8 cellular contexts compared by ENCODE assay signal in the genomic region with DNA sequence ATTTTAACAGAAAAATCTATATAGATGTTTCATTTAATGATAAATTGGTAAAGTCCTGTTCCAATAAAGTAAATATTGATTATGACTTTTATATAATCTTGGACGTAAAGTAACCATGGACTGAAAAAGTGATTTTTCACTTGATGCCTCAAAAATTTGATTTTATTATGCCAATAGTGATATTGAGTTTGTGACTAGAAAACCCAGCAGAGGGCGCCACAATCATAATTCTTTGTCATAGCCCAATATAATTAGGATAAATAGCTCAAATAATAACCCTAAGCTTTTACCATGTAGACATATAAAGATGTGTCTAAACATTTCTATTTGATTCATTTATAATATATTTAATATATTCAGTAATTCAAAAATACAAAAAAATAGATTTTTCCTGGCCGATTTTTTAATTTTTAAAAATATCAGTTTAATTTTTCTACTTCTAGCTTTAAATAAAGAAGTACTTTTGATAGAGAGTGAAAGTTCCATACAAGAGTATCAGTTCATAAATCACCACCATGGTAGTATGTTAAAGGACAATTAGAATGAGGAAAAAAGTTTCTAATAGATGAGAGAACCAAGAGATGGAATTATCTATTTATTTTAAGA. TPM values are rescaled to one million over a fixed set of nuclear protein-coding genes. Genes with fewer than 3 reads are reported as not detected.
A peak's percentile ranks its signal among the peaks of the same experiment; 100 is the strongest.
DNase-seq lines count a peak whose midpoint lies in the region; ATAC-seq, FAIRE-seq and TF ChIP-seq lines count a peak whose summit lies in the region.

No MANE protein-coding gene starts in this region.

- H3K4me1 ChIP-seq in CD4-positive, CD25-positive, alpha-beta regulatory T cell (ENCODE audit: control insufficient read depth, insufficient read depth, low read length, poor library complexity, severe bottlenecking) = no peaks in the 10 kb centered on the region
- H3K4me1 ChIP-seq in adrenal gland (replicated peaks in 1 of 2) = no peaks in the 10 kb centered on the region

- no peaks in the 10 kb centered on the region for H3K27me3 Mint-ChIP-seq in CD4-positive, CD25-positive, alpha-beta regulatory T cell
- H3K27me3 Mint-ChIP-seq in immature natural killer cell (ENCODE audit: low read depth in 3 of 3) = no peaks in the 10 kb centered on the region

- intact Hi-C loops in adrenal gland (cut with DNase I) = loop anchor here in 1 of 2 donors (5.0 kb wide), 1 partner anchor 565 kb away; no protein-coding TSS in a partner anchor

- TF ChIP-seq POLR2A in adrenal gland (IDR thresholded peaks at IDR 0.05) = no peak

- H3K27ac ChIP-seq in CD4-positive, CD25-positive, alpha-beta regulatory T cell (ENCODE audit: insufficient read depth, low read length, poor library complexity, severe bottlenecking) = no peak overlapping the region
- H3K27ac ChIP-seq in adrenal gland = no peak overlapping the region

- no peaks in the 10 kb centered on the region for H3K27me3 ChIP-seq in CD4-positive, CD25-positive, alpha-beta regulatory T cell (ENCODE audit: control insufficient read depth, insufficient read depth, low read length)
- no peaks in the 10 kb centered on the region for H3K27me3 ChIP-seq in adrenal gland

- FAIRE-seq in RCC 7860 (lab: Jason Lieb, UNC) = peak; percentile 82

- no peak overlapping the region for H3K27ac Mint-ChIP-seq in CD4-positive, CD25-positive, alpha-beta regulatory T cell
- no peak overlapping the region for H3K27ac Mint-ChIP-seq in immature natural killer cell

- 40 to 46% (median 43%) methylated on average over 3 of the region's 3 CpGs for WGBS in adrenal gland, 4 donors

- no peaks in the 10 kb centered on the region for H3K9me3 Mint-ChIP-seq in CD4-positive, CD25-positive, alpha-beta regulatory T cell
- H3K9me3 Mint-ChIP-seq in immature natural killer cell = no peaks in the 10 kb centered on the region

- no peak overlapping the region for H3K4me3 Mint-ChIP-seq in CD4-positive, CD25-positive, alpha-beta regulatory T cell
- H3K4me3 Mint-ChIP-seq in immature natural killer cell = no peak overlapping the region

- peak; percentile 17 to 54 (median 36) for DNase-seq in CD4-positive, CD25-positive, alpha-beta regulatory T cell
- DNase-seq in HK-2 (ENCODE audit: unreplicated experiment) (peak; percentile 33), RCC 7860 (ENCODE audit: low spot score) (no peak), adrenal gland (peak; percentile 19 to 74 (median 60)), immature natural killer cell (peak in 2 of 3 donors; percentile 3 to 5), occipital lobe (lab: John Stamatoyannopoulos, UW) (no peak)
- DNase-seq in stimulated activated CD4-positive, alpha-beta T cell treated with anti-CD3 and anti-CD28 coated beads, Interleukin-4, amount 100 ng/mL, for 4 hours = peak; percentile 22 to 52

- H3K36me3 Mint-ChIP-seq in CD4-positive, CD25-positive, alpha-beta regulatory T cell = peaks cover 6% of the 10 kb centered on the region
- H3K36me3 Mint-ChIP-seq in immature natural killer cell = peaks cover 0 to 6% (median 0%) of the 10 kb centered on the region in 3 donors

- peaks cover 8 to 14% (median 11%) of the 10 kb centered on the region in 4 donors for H3K4me1 Mint-ChIP-seq in CD4-positive, CD25-positive, alpha-beta regulatory T cell
- H3K4me1 Mint-ChIP-seq in immature natural killer cell = no peaks in the 10 kb centered on the region

- no peaks in the 10 kb centered on the region for H3K36me3 ChIP-seq in CD4-positive, CD25-positive, alpha-beta regulatory T cell (ENCODE audit: control insufficient read depth, insufficient read depth, low read length)
- no peaks in the 10 kb centered on the region for H3K36me3 ChIP-seq in adrenal gland (replicated peaks in 1 of 2)

- no peak overlapping the region for H3K4me3 ChIP-seq in CD4-positive, CD25-positive, alpha-beta regulatory T cell (ENCODE audit: low read depth, low read length)
- H3K4me3 ChIP-seq in adrenal gland = no peak overlapping the region

- TF ChIP-seq CTCF in adrenal gland (IDR thresholded peaks at IDR 0.05) = peak; percentile 31 to 69 (median 43)

- no peak for ATAC-seq in CD4-positive, CD25-positive, alpha-beta regulatory T cell (ENCODE audit: low read depth in 2 of 2)
- no peak for ATAC-seq in HG03442 (IDR thresholded peaks at IDR 0.05; ENCODE audit: unreplicated experiment)

- H3K9me3 ChIP-seq in CD4-positive, CD25-positive, alpha-beta regulatory T cell (ENCODE audit: control insufficient read depth in 2 of 2, low read length in 2 of 2) = no peaks in the 10 kb centered on the region
- no peaks in the 10 kb centered on the region for H3K9me3 ChIP-seq in adrenal gland (replicated peaks in 1 of 3)

RNA-seq across cellular contexts. Expression of a gene that starts 30.7 kb away (rescaled TPM):
- total RNA-seq in CD4-positive, CD25-positive, alpha-beta regulatory T cell = 27.6 TPM
- 10 to 100 TPM; 17.6 to 20.1 (median 19.4) TPM for polyA plus RNA-seq in CD4-positive, CD25-positive, alpha-beta regulatory T cell
- 10 to 100 TPM in 3 of 8 donors, 1 to 10 TPM in 5; 2.6 to 12.6 (median 8.9) TPM for total RNA-seq in adrenal gland
- 10 to 100 TPM in 1 of 3 donors, 1 to 10 TPM in 2; 5.1 to 14.0 (median 6.9) TPM for polyA plus RNA-seq in adrenal gland
- polyA plus RNA-seq in immature natural killer cell = 10 to 100 TPM; 11.7 to 19.5 (median 12.4) TPM
- total RNA-seq in occipital lobe = 6.7 TPM

RNA-seq across cellular contexts. Expression of a gene that starts 31.1 kb away (rescaled TPM):
- 24.2 TPM for total RNA-seq in CD4-positive, CD25-positive, alpha-beta regulatory T cell
- polyA plus RNA-seq in CD4-positive, CD25-positive, alpha-beta regulatory T cell = 10 to 100 TPM; 12.9 to 24.5 (median 20.3) TPM
- total RNA-seq in adrenal gland (10 to 100 TPM; 40.3 to 79.8 (median 62.6) TPM), occipital lobe (150 TPM)
- polyA plus RNA-seq in adrenal gland (100 to 1,000 TPM in 1 of 3 donors, 1 to 10 TPM in 2; 8.3 to 122 (median 9.0) TPM), immature natural killer cell (10 to 100 TPM; 14.5 to 17.5 (median 14.9) TPM)

Comparison
In these comparisons a context has a peak if more than half of its experiments do, and no peak if none do; other contexts are left out.
1. DNase-seq: peak in CD4-positive, CD25-positive, alpha-beta regulatory T cell (3 of 3), HK-2 (single experiment), adrenal gland (7 of 7), immature natural killer cell (2 of 3) and stimulated activated CD4-positive, alpha-beta T cell treated with anti-CD3 and anti-CD28 coated beads, Interleukin-4, amount 100 ng/mL, for 4 hours (2 of 2); none in RCC 7860 (single experiment) and occipital lobe (single experiment).